Comparison of ENCODE assay signal across 20 cellular contexts in the genomic region with DNA sequence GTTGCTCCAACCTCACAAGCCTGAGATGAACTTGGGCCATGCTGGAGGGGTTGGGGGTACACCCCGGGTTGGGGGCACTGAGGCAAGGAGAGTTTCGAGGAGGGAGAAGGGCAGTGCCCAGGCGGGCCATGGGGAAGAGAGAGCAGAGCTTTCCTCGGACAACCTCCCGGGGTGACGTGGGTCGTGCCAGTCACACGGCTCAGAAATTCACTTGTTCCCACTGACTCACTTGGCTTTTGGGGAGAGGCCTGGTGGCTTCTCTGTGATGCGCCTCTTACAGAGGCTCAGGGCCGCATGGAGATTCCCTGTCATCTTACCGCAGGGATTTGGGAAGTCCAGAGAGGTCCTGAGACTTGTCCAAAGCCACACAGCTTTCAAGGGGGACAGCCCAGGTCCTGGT. TPM values are rescaled to one million over a fixed set of nuclear protein-coding genes. Genes with fewer than 3 reads are reported as not detected.
A peak's percentile ranks its signal among the peaks of the same experiment; 100 is the strongest.
DNase-seq lines count a peak whose midpoint lies in the region; ATAC-seq, FAIRE-seq and TF ChIP-seq lines count a peak whose summit lies in the region.
"Had no signal": no experiment of that assay in that cellular context is flagged by ENCODE, and none has a peak within 500 bp of the region (broad histone marks: within the 10 kb centered on the region; RNA-seq: fewer than 3 reads in every experiment).

No MANE protein-coding gene starts in this region.

- H3K79me2 ChIP-seq in DOHH2 (ENCODE audit: control insufficient read depth, low read length), result peaks cover 55% of the 10 kb centered on the region

- no peak for TF ChIP-seq CTCF in DOHH2 (IDR thresholded peaks at IDR 0.05; ENCODE audit: low read depth, low read length, poor library complexity, severe bottlenecking)
- TF ChIP-seq CTCF in right atrium auricular region (IDR thresholded peaks at IDR 0.05), result no peak

- H4K20me1 ChIP-seq in DOHH2 (ENCODE audit: control insufficient read depth, insufficient read depth, low read depth, low read length), result no peaks in the 10 kb centered on the region

- H3F3A ChIP-seq in DOHH2 (ENCODE audit: control insufficient read depth, insufficient read depth), result peaks cover 51% of the 10 kb centered on the region

- H3K27ac Mint-ChIP-seq in activated naive CD8-positive, alpha-beta T cell treated with anti-CD3 and anti-CD28 coated beads, Interleukin-2, amount 50 U/mL, for 24 hours, result peak overlapping the region; percentile 35
- H3K27ac Mint-ChIP-seq in natural killer cell treated with Interleukin-12 subunit alpha and Interleukin-12 subunit beta and Interleukin-15 and Interleukin-18, amount 100 ng/mL, for 72 hours, result peak overlapping the region in 1 of 2 donors; percentile 65
- H3K27ac Mint-ChIP-seq: activated naive CD4-positive, alpha-beta T cell treated with anti-CD3 and anti-CD28 coated beads, Interleukin-2, amount 50 U/mL, for 72 hours; activated T-helper 1 cell treated with anti-CD3 and anti-CD28 coated beads, Interleukin-12 subunit alpha, Interleukin-12 subunit beta, Interleukin-2, Interleukin-4 antibody, amounts not matched to agents 30 ng/mL and 10 ng/mL and 1 ng/mL, durations not matched to agents 14 hours and 24 hours and 36 hours had no signal

- H3K9me2 ChIP-seq in DOHH2 (replicated peaks; ENCODE audit: control insufficient read depth, low read length), result no peaks in the 10 kb centered on the region

- H3K36me3 ChIP-seq in DOHH2 (ENCODE audit: control insufficient read depth, low read length) (peaks cover 54% of the 10 kb centered on the region), right atrium auricular region (no peaks in the 10 kb centered on the region)

- H3K27ac ChIP-seq in DOHH2 (ENCODE audit: low read depth, low read length), result peak overlapping the region; percentile 97
- no peak overlapping the region for H3K27ac ChIP-seq in right atrium auricular region
- H3K27ac ChIP-seq: KMS-11, psoas muscle, skin epidermis had no signal

- H3K9me3 ChIP-seq in DOHH2 (ENCODE audit: control insufficient read depth, insufficient read depth, low read length) (no peaks in the 10 kb centered on the region), right atrium auricular region (no peaks in the 10 kb centered on the region)
- H3K9me3 ChIP-seq: psoas muscle had no signal

- peaks cover 26% of the 10 kb centered on the region for H3K4me1 Mint-ChIP-seq in activated naive CD8-positive, alpha-beta T cell treated with anti-CD3 and anti-CD28 coated beads, Interleukin-2, amount 50 U/mL, for 24 hours
- H3K4me1 Mint-ChIP-seq in natural killer cell treated with Interleukin-12 subunit alpha and Interleukin-12 subunit beta and Interleukin-15 and Interleukin-18, amount 100 ng/mL, for 72 hours (ENCODE audit: low read depth in 2 of 2), result peaks cover 34 to 39% of the 10 kb centered on the region in 2 donors

- H3K4me1 ChIP-seq in DOHH2 (ENCODE audit: control insufficient read depth, low read length) (peaks cover 72% of the 10 kb centered on the region), right atrium auricular region (no peaks in the 10 kb centered on the region)
- H3K4me1 ChIP-seq: psoas muscle had no signal

- H3K9me3 Mint-ChIP-seq in activated naive CD8-positive, alpha-beta T cell treated with anti-CD3 and anti-CD28 coated beads, Interleukin-2, amount 50 U/mL, for 24 hours, result no peaks in the 10 kb centered on the region
- no peaks in the 10 kb centered on the region for H3K9me3 Mint-ChIP-seq in natural killer cell treated with Interleukin-12 subunit alpha and Interleukin-12 subunit beta and Interleukin-15 and Interleukin-18, amount 100 ng/mL, for 72 hours
- H3K9me3 Mint-ChIP-seq: activated naive CD4-positive, alpha-beta T cell treated with anti-CD3 and anti-CD28 coated beads, Interleukin-2, amount 50 U/mL, for 72 hours; activated T-helper 1 cell treated with anti-CD3 and anti-CD28 coated beads, Interleukin-12 subunit alpha, Interleukin-12 subunit beta, Interleukin-2, Interleukin-4 antibody, amounts not matched to agents 30 ng/mL and 10 ng/mL and 1 ng/mL, durations not matched to agents 14 hours and 24 hours and 36 hours had no signal

- FAIRE-seq in GM18507 (lab: Jason Lieb, UNC), result peak; percentile 64

- DNase-seq in GM18507 (ENCODE audit: extremely low spot score, insufficient read length, low read depth) (no peak), right atrium auricular region (ENCODE audit: low spot score) (no peak), ecto neural progenitor cell (ENCODE audit: low spot score) (no peak), NCI-H526 treated with DMSO at 0.1 percent for 48 hours (lab: John Stamatoyannopoulos, UW) (no peak)
- no peak for DNase-seq in activated naive CD8-positive, alpha-beta T cell treated with anti-CD3 and anti-CD28 coated beads, Interleukin-2, amount 50 U/mL, for 24 hours
- DNase-seq in natural killer cell treated with Interleukin-12 subunit alpha and Interleukin-12 subunit beta and Interleukin-15 and Interleukin-18, amount 100 ng/mL, for 72 hours (ENCODE audit: low spot score), result peak; percentile 51
- DNase-seq: activated CD4-positive, CD25-positive, alpha-beta regulatory T cell treated with anti-CD3 and anti-CD28 coated beads, Interleukin-2, amount 50 U/mL, for 72 hours; COR-L47; EL; NCI-H1105 treated with DMSO at 0.1 percent for 48 hours; psoas muscle; stimulated activated CD4-positive, alpha-beta T cell treated with anti-CD3 and anti-CD28 coated beads, Interleukin-2, amount 100 ng/mL, for 48 hours; T-helper 9 cell; trophoblast cell had no signal

- H3K4me3 Mint-ChIP-seq in activated naive CD8-positive, alpha-beta T cell treated with anti-CD3 and anti-CD28 coated beads, Interleukin-2, amount 50 U/mL, for 24 hours, result peak overlapping the region; percentile 46
- H3K4me3 Mint-ChIP-seq in natural killer cell treated with Interleukin-12 subunit alpha and Interleukin-12 subunit beta and Interleukin-15 and Interleukin-18, amount 100 ng/mL, for 72 hours, result no peak overlapping the region
- H3K4me3 Mint-ChIP-seq: activated T-helper 1 cell treated with anti-CD3 and anti-CD28 coated beads, Interleukin-12 subunit alpha, Interleukin-12 subunit beta, Interleukin-2, Interleukin-4 antibody, amounts not matched to agents 30 ng/mL and 10 ng/mL and 1 ng/mL, durations not matched to agents 14 hours and 24 hours and 36 hours had no signal

- peaks cover under 1% of the 10 kb centered on the region for H3K36me3 Mint-ChIP-seq in activated naive CD8-positive, alpha-beta T cell treated with anti-CD3 and anti-CD28 coated beads, Interleukin-2, amount 50 U/mL, for 24 hours (ENCODE audit: low read depth)
- no peaks in the 10 kb centered on the region for H3K36me3 Mint-ChIP-seq in natural killer cell treated with Interleukin-12 subunit alpha and Interleukin-12 subunit beta and Interleukin-15 and Interleukin-18, amount 100 ng/mL, for 72 hours
- H3K36me3 Mint-ChIP-seq: activated naive CD4-positive, alpha-beta T cell treated with anti-CD3 and anti-CD28 coated beads, Interleukin-2, amount 50 U/mL, for 72 hours had no signal

- H3K4me3 ChIP-seq in DOHH2 (ENCODE audit: low read length) (peak overlapping the region; percentile 99), right atrium auricular region (no peak overlapping the region)
- H3K4me3 ChIP-seq: psoas muscle, skin epidermis had no signal

- H3K27me3 ChIP-seq in DOHH2 (ENCODE audit: control insufficient read depth, low read length) (no peaks in the 10 kb centered on the region), right atrium auricular region (no peaks in the 10 kb centered on the region)

- H3K4me2 ChIP-seq in DOHH2 (ENCODE audit: low read length), result peak overlapping the region; percentile 97
- H3K4me2 ChIP-seq: KMS-11 had no signal

- no peak for ATAC-seq in activated naive CD8-positive, alpha-beta T cell treated with anti-CD3 and anti-CD28 coated beads, Interleukin-2, amount 50 U/mL, for 24 hours
- ATAC-seq in natural killer cell treated with Interleukin-12 subunit alpha and Interleukin-12 subunit beta and Interleukin-15 and Interleukin-18, amount 100 ng/mL, for 72 hours, result no peak
- ATAC-seq: left lobe of liver, psoas muscle had no signal

- H3K27me3 Mint-ChIP-seq in activated naive CD8-positive, alpha-beta T cell treated with anti-CD3 and anti-CD28 coated beads, Interleukin-2, amount 50 U/mL, for 24 hours, result peaks cover 6% of the 10 kb centered on the region
- H3K27me3 Mint-ChIP-seq in natural killer cell treated with Interleukin-12 subunit alpha and Interleukin-12 subunit beta and Interleukin-15 and Interleukin-18, amount 100 ng/mL, for 72 hours, result no peaks in the 10 kb centered on the region

RNA-seq across cellular contexts. Expression of gene LAT2, which starts 2.9 kb away (rescaled TPM):
- total RNA-seq in natural killer cell treated with Interleukin-12 subunit alpha and Interleukin-12 subunit beta and Interleukin-15 and Interleukin-18, amount 100 ng/mL, for 72 hours, result 100 to 1,000 TPM in 1 of 2 donors, 10 to 100 TPM in 1; 78.0 to 161 TPM
- 1 to 10 TPM; 1.4 to 6.1 TPM for total RNA-seq in right atrium auricular region

RNA-seq across cellular contexts. Expression of gene EIF4H, which starts 38.5 kb away (rescaled TPM):
- total RNA-seq in natural killer cell treated with Interleukin-12 subunit alpha and Interleukin-12 subunit beta and Interleukin-15 and Interleukin-18, amount 100 ng/mL, for 72 hours, result 100 to 1,000 TPM; 344 to 347 TPM
- total RNA-seq in right atrium auricular region, result 100 to 1,000 TPM; 175 to 203 TPM

RNA-seq across cellular contexts. Expression of gene RFC2, which starts 41.5 kb away (rescaled TPM):
- 10 to 100 TPM; 66.4 to 87.5 TPM for total RNA-seq in natural killer cell treated with Interleukin-12 subunit alpha and Interleukin-12 subunit beta and Interleukin-15 and Interleukin-18, amount 100 ng/mL, for 72 hours
- total RNA-seq in right atrium auricular region, result 1 to 10 TPM; 6.0 to 8.5 TPM

Comparison
In these comparisons a context has a peak if more than half of its experiments do, and no peak if none do; other contexts are left out.
1. RNA of gene LAT2, which starts 2.9 kb away (total RNA-seq): 78.0 to 161 TPM in natural killer cell treated with Interleukin-12 subunit alpha and Interleukin-12 subunit beta and Interleukin-15 and Interleukin-18, amount 100 ng/mL, for 72 hours; 1.4 to 6.1 TPM in right atrium auricular region; every median in the first group is over 10 times any median in the second.
2. RNA of gene RFC2, which starts 41.5 kb away (total RNA-seq): 66.4 to 87.5 TPM in natural killer cell treated with Interleukin-12 subunit alpha and Interleukin-12 subunit beta and Interleukin-15 and Interleukin-18, amount 100 ng/mL, for 72 hours; 6.0 to 8.5 TPM in right atrium auricular region; every median in the first group is over 4 times any median in the second.